ENCODE assay signal across 17 cellular contexts in genomic region chr2:240376739-240377138, GRCh38. TPM values are rescaled to one million over a fixed set of nuclear protein-coding genes. Genes with fewer than 3 reads are reported as not detected.
DNase-seq lines count a peak whose midpoint lies in the region; ATAC-seq, FAIRE-seq and TF ChIP-seq lines count a peak whose summit lies in the region.
"Had no signal": no experiment of that assay in that cellular context is flagged by ENCODE, and none has a peak within 500 bp of the region (broad histone marks: within the 10 kb centered on the region; RNA-seq: fewer than 3 reads in every experiment).

No MANE protein-coding gene starts in this region.

- H3K9ac ChIP-seq in mesenchymal stem cell (ENCODE audit: low read length), result no peak overlapping the region
- no peak overlapping the region for H3K9ac ChIP-seq in GM23248
- H3K9ac ChIP-seq: BLaER1 had no signal

- no peak overlapping the region for H2AK5ac ChIP-seq in mesenchymal stem cell (ENCODE audit: low read length, severe bottlenecking)

- no peak overlapping the region for H3K23ac ChIP-seq in mesenchymal stem cell (ENCODE audit: low read length in 2 of 2)

- H3K36me3 Mint-ChIP-seq in WTC11, result no peaks in the 10 kb centered on the region
- no peaks in the 10 kb centered on the region for H3K36me3 Mint-ChIP-seq in Calu3 (ENCODE audit: insufficient read depth, unreplicated experiment)
- H3K36me3 Mint-ChIP-seq: CD8-positive, alpha-beta memory T cell had no signal

- H3K4ac ChIP-seq in mesenchymal stem cell (ENCODE audit: low read depth in 1 of 2, low read length in 2 of 2), result no peak overlapping the region

- H2BK120ac ChIP-seq in mesenchymal stem cell (ENCODE audit: low read depth, low read length), result no peak overlapping the region

- no peak overlapping the region for H2BK12ac ChIP-seq in mesenchymal stem cell (ENCODE audit: low read length in 2 of 2)

- no peak overlapping the region for H3K14ac ChIP-seq in mesenchymal stem cell (ENCODE audit: low read length in 2 of 2)

- no peaks in the 10 kb centered on the region for H3K36me3 ChIP-seq in mesenchymal stem cell (ENCODE audit: control insufficient read depth in 1 of 2, insufficient read depth in 2 of 2, low read depth in 1 of 2, low read length in 2 of 2)
- H3K36me3 ChIP-seq in sigmoid colon, result no peaks in the 10 kb centered on the region
- no peaks in the 10 kb centered on the region for H3K36me3 ChIP-seq in GM23248 (ENCODE audit: low read depth)
- H3K36me3 ChIP-seq: BLaER1 had no signal

- H4K20me1 ChIP-seq in GM23248 (ENCODE audit: insufficient read depth), result no peaks in the 10 kb centered on the region
- H4K20me1 ChIP-seq: BLaER1 had no signal

- no peaks in the 10 kb centered on the region for H3K27me3 Mint-ChIP-seq in WTC11 (ENCODE audit: low read depth)
- H3K27me3 Mint-ChIP-seq in Calu3 (ENCODE audit: unreplicated experiment), result no peaks in the 10 kb centered on the region

- H4K8ac ChIP-seq in mesenchymal stem cell (ENCODE audit: low read length), result no peak overlapping the region

- H3K79me1 ChIP-seq in mesenchymal stem cell (replicated peaks; ENCODE audit: low read length, poor library complexity, severe bottlenecking), result no peaks in the 10 kb centered on the region

- FAIRE-seq in D721Med (lab: Jason Lieb, UNC), result no peak

- peak in 2 of 3 donors; percentile 25 to 33 for DNase-seq in right cardiac atrium
- no peak for DNase-seq in Right ventricle myocardium inferior (ENCODE audit: missing footprints)
- no peak for DNase-seq in WTC11 (ENCODE audit: low spot score)
- no peak for DNase-seq in mesenchymal stem cell
- no peak for DNase-seq in sigmoid colon
- no peak for DNase-seq in Calu3
- DNase-seq in D721Med (ENCODE audit: insufficient read length, low spot score), result no peak
- DNase-seq in GM23248, result no peak
- DNase-seq: AML-193; Caco-2; CD8-positive, alpha-beta memory T cell; DMS 273 treated with DMSO at 0.1 percent for 48 hours; GOT3; HCEC 1CT had no signal

- 0 out of 2 replicates have a peak, but pooled peaks cover 6% of the 10 kb centered on the region for H3F3A ChIP-seq in GM23248 (ENCODE audit: insufficient read depth)

- H2BK15ac ChIP-seq in mesenchymal stem cell (ENCODE audit: low read depth, poor library complexity, severe bottlenecking), result no peak overlapping the region

- no peaks in the 10 kb centered on the region for H3K79me2 ChIP-seq in GM23248 (ENCODE audit: insufficient read depth)

- peak overlapping the region; percentile 10 for H2AFZ ChIP-seq in mesenchymal stem cell (ENCODE audit: low read depth, low read length)
- no peak overlapping the region for H2AFZ ChIP-seq in GM23248

- H3K4me3 Mint-ChIP-seq in WTC11, result no peak overlapping the region
- no peak overlapping the region for H3K4me3 Mint-ChIP-seq in Calu3 (ENCODE audit: low read depth, unreplicated experiment)
- H3K4me3 Mint-ChIP-seq: CD8-positive, alpha-beta memory T cell had no signal

- no peaks in the 10 kb centered on the region for H3K9me3 Mint-ChIP-seq in WTC11
- no peaks in the 10 kb centered on the region for H3K9me3 Mint-ChIP-seq in Calu3 (ENCODE audit: low read depth, unreplicated experiment)

- no peak for TF ChIP-seq EP300 in sigmoid colon (IDR thresholded peaks at IDR 0.05)

- peaks cover 5% of the 10 kb centered on the region for H3K4me1 ChIP-seq in right cardiac atrium (ENCODE audit: control insufficient read depth, insufficient read depth, low read length)
- peaks cover 20% of the 10 kb centered on the region for H3K4me1 ChIP-seq in mesenchymal stem cell (ENCODE audit: control insufficient read depth, insufficient read depth, low read depth, low read length)
- peaks cover 0 to 33% (median 24%) of the 10 kb centered on the region in 4 donors for H3K4me1 ChIP-seq in sigmoid colon
- peaks cover 17% of the 10 kb centered on the region for H3K4me1 ChIP-seq in GM23248 (ENCODE audit: insufficient read depth)

- no peak overlapping the region for H4K91ac ChIP-seq in mesenchymal stem cell (ENCODE audit: low read length)

- intact Hi-C loops in right cardiac atrium (cut with DNase I) (loop anchor here in 1 of 4 donors (10.0 kb wide), 1 partner anchor 58 kb away; the partner anchor contains the start of gene GPC1), Right ventricle myocardium inferior (cut with DNase I) (no loop called here), sigmoid colon (cut with DNase I) (no loop called here), Calu3 (cut with micrococcal nuclease; ENCODE audit: unreplicated experiment) (loop anchor here (10.0 kb wide), 1 partner anchor 122 kb away; no protein-coding TSS in a partner anchor)

- H3K27ac ChIP-seq in right cardiac atrium (ENCODE audit: low read length) (no peak overlapping the region), mesenchymal stem cell (ENCODE audit: low read length, poor library complexity, severe bottlenecking) (no peak overlapping the region), sigmoid colon (no peak overlapping the region), GM23248 (no peak overlapping the region)
- H3K27ac ChIP-seq: 22Rv1, BLaER1, HL-60 had no signal

- in situ Hi-C loops in GM23248 (cut with MboI), result no loop called here

- ATAC-seq in right cardiac atrium, result no peak
- ATAC-seq in Right ventricle myocardium inferior, result no peak
- peak; percentile 58 for ATAC-seq in WTC11

- H3K4me2 ChIP-seq in mesenchymal stem cell (ENCODE audit: low read length, poor library complexity, severe bottlenecking), result no peak overlapping the region
- no peak overlapping the region for H3K4me2 ChIP-seq in GM23248 (ENCODE audit: unreplicated experiment)
- H3K4me2 ChIP-seq: BLaER1 had no signal

- CTCF ChIA-PET in WTC11 (lab: Charles Lee), result interaction anchor here (0.9 to 1.1 kb wide), 2 partner anchors 9 to 137 kb away, joined by 3 read pairs; no protein-coding TSS in a partner anchor
- CTCF ChIA-PET in Calu3 (lab: Charles Lee), result interaction anchor here (0.6 kb wide), 1 partner anchor 607 kb away, joined by 3 read pairs; no protein-coding TSS in a partner anchor

- H3K27me3 ChIP-seq in right cardiac atrium (ENCODE audit: control insufficient read depth, insufficient read depth) (no peaks in the 10 kb centered on the region), mesenchymal stem cell (ENCODE audit: control insufficient read depth in 1 of 2, insufficient read depth in 1 of 2, low read length in 2 of 2) (peaks cover 4% of the 10 kb centered on the region in 2 experiments), sigmoid colon (no peaks in the 10 kb centered on the region), GM23248 (replicated peaks; ENCODE audit: insufficient read depth) (no peaks in the 10 kb centered on the region)
- H3K27me3 ChIP-seq: BLaER1 had no signal

- no peak overlapping the region for H3K4me3 ChIP-seq in right cardiac atrium (ENCODE audit: low read length)
- no peak overlapping the region for H3K4me3 ChIP-seq in mesenchymal stem cell (ENCODE audit: insufficient read depth in 1 of 2, low read depth in 1 of 2, low read length in 2 of 2)
- H3K4me3 ChIP-seq in sigmoid colon, result no peak overlapping the region
- H3K4me3 ChIP-seq in GM23248, result no peak overlapping the region
- H3K4me3 ChIP-seq: BLaER1 had no signal

- BruUV-seq in Calu3 (replicated peaks; lab: Mats Ljungman, UMichigan), result no TSS peak

- no peaks in the 10 kb centered on the region for H3K9me2 ChIP-seq in GM23248 (ENCODE audit: insufficient read depth)

- TF ChIP-seq CTCF in WTC11 (IDR thresholded peaks at IDR 0.05), result no peak
- TF ChIP-seq CTCF in sigmoid colon (IDR thresholded peaks at IDR 0.05), result no peak
- TF ChIP-seq CTCF in Calu3 (IDR thresholded peaks at IDR 0.05; ENCODE audit: unreplicated experiment), result no peak
- TF ChIP-seq CTCF in D721Med (IDR thresholded peaks at IDR 0.05; ENCODE audit: insufficient read depth, missing control alignments), result no peak

- H2BK5ac ChIP-seq in mesenchymal stem cell (ENCODE audit: low read depth, low read length, poor library complexity, severe bottlenecking), result no peak overlapping the region

- H3K4me1 Mint-ChIP-seq in WTC11 (no peaks in the 10 kb centered on the region), Calu3 (ENCODE audit: low read depth, unreplicated experiment) (no peaks in the 10 kb centered on the region)
- H3K4me1 Mint-ChIP-seq: CD8-positive, alpha-beta memory T cell had no signal

- H3K9me3 ChIP-seq in right cardiac atrium (ENCODE audit: control insufficient read depth, low read length) (no peaks in the 10 kb centered on the region), mesenchymal stem cell (ENCODE audit: control insufficient read depth, low read length) (no peaks in the 10 kb centered on the region), sigmoid colon (peaks cover 0 to 4% (median 0%) of the 10 kb centered on the region in 4 donors), GM23248 (ENCODE audit: low read depth) (no peaks in the 10 kb centered on the region)
- H3K9me3 ChIP-seq: BLaER1, Caco-2 had no signal

- POLR2A ChIA-PET in WTC11 (lab: Charles Lee), result no interaction called here

- H3K27ac Mint-ChIP-seq in WTC11, result no peak overlapping the region
- H3K27ac Mint-ChIP-seq in Calu3 (ENCODE audit: unreplicated experiment), result no peak overlapping the region
- H3K27ac Mint-ChIP-seq: CD8-positive, alpha-beta memory T cell had no signal

- H3K18ac ChIP-seq in mesenchymal stem cell (ENCODE audit: low read depth in 1 of 2, low read length in 2 of 2), result no peak overlapping the region

- 87% methylated on average over 12 of the region's 12 CpGs for WGBS in right cardiac atrium
- WGBS in mesenchymal stem cell, result 76% methylated on average over 6 of the region's 12 CpGs
- 77 to 82% methylated on average over 12 of the region's 12 CpGs for WGBS in sigmoid colon, 2 donors
- 65 to 70% methylated on average over 12 of the region's 12 CpGs for WGBS in GM23248 (ENCODE audit: low coverage in 1 of 2, low lambda C conversion rate in 2 of 2, missing lambda C conversion rate in 2 of 2), 2 experiments

- TF ChIP-seq POLR2A in sigmoid colon (IDR thresholded peaks at IDR 0.05), result no peak

TF ChIP-seq in WTC11, 78 proteins besides CTCF, POLR2A, EP300 and RAD21 (continues in another document):
- TF ChIP-seq ZMAT4 (CRISPR knock-in tag; IDR thresholded peaks at IDR 0.05) (no peak), TEAD4 (CRISPR knock-in tag; IDR thresholded peaks at IDR 0.05) (no peak), EMX1 (CRISPR knock-in tag; IDR thresholded peaks at IDR 0.05) (no peak), NR1H2 (CRISPR knock-in tag; IDR thresholded peaks at IDR 0.05) (no peak), ETV6 (CRISPR knock-in tag; IDR thresholded peaks at IDR 0.05) (no peak)

RNA-seq across cellular contexts. Expression of gene GPC1, which starts 58.7 kb away (rescaled TPM):
- total RNA-seq in right cardiac atrium, result 100 to 1,000 TPM in 2 of 4 donors, 10 to 100 TPM in 2; 75.8 to 107 (median 94.8) TPM
- polyA plus RNA-seq in right cardiac atrium, result 118 TPM
- total RNA-seq in Right ventricle myocardium inferior, result 182 TPM
- 37.2 to 41.5 TPM (median 40.4 TPM) in 3 replicates for total RNA-seq in WTC11 (2021)
- polyA plus RNA-seq in mesenchymal stem cell (2013, experiment 1 of 2), result 65.7 TPM
- polyA plus RNA-seq in mesenchymal stem cell (2013, experiment 2 of 2), result 65.6 TPM
- 10 to 100 TPM in 3 of 4 donors, 1 to 10 TPM in 1; 7.2 to 30.7 (median 23.7) TPM for total RNA-seq in sigmoid colon
- 10 to 100 TPM in 1 of 3 donors, 1 to 10 TPM in 2; 3.0 to 15.8 (median 7.2) TPM for polyA plus RNA-seq in sigmoid colon
- total RNA-seq in Calu3 (2022), result 41.8 and 51.5 TPM in 2 replicates
- 88.2 and 101 TPM in 2 replicates for total RNA-seq in GM23248 (2014; rRNA removed; shearing (Covaris generic))
- polyA plus RNA-seq in GM23248 (2016; fragmentation: Nextera tagmentation; extraction: Ambion mirVana), result 66.4 and 71.6 TPM in 2 replicates

Comparison
In these comparisons a context has a peak if more than half of its experiments do, and no peak if none do; other contexts are left out.
1. DNase-seq: peak in right cardiac atrium (2 of 3); none in Right ventricle myocardium inferior (single experiment), WTC11 (single experiment), mesenchymal stem cell (single experiment), sigmoid colon (single experiment), Calu3 (single experiment), D721Med (single experiment) and GM23248 (single experiment).